ENCODE assay signal across 26 cellular contexts in genomic region chr9:118326326-118326725, GRCh38.
"Had no signal": no experiment of that assay in that cellular context is flagged by ENCODE, and none has a peak within 500 bp of the region (broad histone marks: within the 10 kb centered on the region; RNA-seq: fewer than 3 reads in every experiment).

No MANE protein-coding gene starts in this region.

- H3K36me3 Mint-ChIP-seq: naive thymus-derived CD8-positive, alpha-beta T cell; natural killer cell treated with Interleukin-12 subunit alpha and Interleukin-12 subunit beta and Interleukin-15 and Interleukin-18, amount 100 ng/mL, for 72 hours; neural progenitor cell; stimulated activated effector memory CD8-positive, alpha-beta T cell treated with anti-CD3 and anti-CD28 coated beads, Interleukin-12 subunit alpha, Interleukin-12 subunit beta, amount 100 ng/mL, for 72 hours; stimulated activated naive B cell treated with anti-CD40 and anti-IgM and Interleukin-4, amounts not matched to agents 10 μg/mL and 1 μg/mL and 100 μg/mL, for 72 hours had no signal

- H3K27me3 Mint-ChIP-seq: natural killer cell treated with Interleukin-12 subunit alpha and Interleukin-12 subunit beta and Interleukin-15 and Interleukin-18, amount 100 ng/mL, for 72 hours; stimulated activated naive B cell treated with anti-CD40 and anti-IgM and Interleukin-4, amounts not matched to agents 10 μg/mL and 1 μg/mL and 100 μg/mL, for 72 hours; stimulated activated naive CD8-positive, alpha-beta T cell treated with anti-CD3 and anti-CD28 coated beads, Interleukin-15, Interleukin-2, amounts not matched to agents 100 ng/mL and 50 ng/mL, for 24 hours had no signal

- H3K27ac ChIP-seq: neural progenitor cell, ovary, prostate gland, right lobe of liver, sigmoid colon, stomach, thoracic aorta, thyroid gland, tibial nerve, upper lobe of left lung, vagina had no signal

- H3K4me1 ChIP-seq: prostate gland, right lobe of liver, sigmoid colon, stomach, thyroid gland, tibial nerve, upper lobe of left lung, vagina had no signal

- H3K9me3 Mint-ChIP-seq: neural progenitor cell; stimulated activated effector memory CD8-positive, alpha-beta T cell treated with anti-CD3 and anti-CD28 coated beads, Interleukin-12 subunit alpha, Interleukin-12 subunit beta, amount 100 ng/mL, for 72 hours had no signal

- H3K9me3 ChIP-seq: ovary, prostate gland, right lobe of liver, sigmoid colon, stomach, thoracic aorta, thyroid gland, tibial nerve, upper lobe of left lung, vagina had no signal

- DNase-seq: naive thymus-derived CD8-positive, alpha-beta T cell; occipital lobe; ovary; right cardiac atrium; right lobe of liver; sigmoid colon; small intestine; stimulated activated CD4-positive, alpha-beta T cell treated with anti-CD3 and anti-CD28 coated beads, Interleukin-15, amount 100 ng/mL, for 24 hours; stimulated activated CD4-positive, alpha-beta T cell treated with anti-CD3 and anti-CD28 coated beads, Interleukin-2, amount 100 ng/mL, for 24 hours; stimulated activated CD4-positive, alpha-beta T cell treated with anti-CD3 and anti-CD28 coated beads, Interleukin-2, amount 100 ng/mL, for 48 hours; stimulated activated CD4-positive, alpha-beta T cell treated with anti-CD3 and anti-CD28 coated beads, Interleukin-4, amount 100 ng/mL, for 24 hours; stimulated activated naive B cell treated with anti-CD40 and anti-IgM and Interleukin-4, amounts not matched to agents 10 μg/mL and 1 μg/mL and 100 μg/mL, for 72 hours; stimulated activated naive CD4-positive, alpha-beta T cell treated with Interleukin-2 at 50 U/mL for 16 hours; stomach; thyroid gland; trophoblast cell; upper lobe of left lung had no signal

- H3K4me2 ChIP-seq: neural progenitor cell had no signal

- H3K4me3 Mint-ChIP-seq: naive thymus-derived CD8-positive, alpha-beta T cell; natural killer cell treated with Interleukin-12 subunit alpha and Interleukin-12 subunit beta and Interleukin-15 and Interleukin-18, amount 100 ng/mL, for 72 hours; neural progenitor cell; stimulated activated effector memory CD8-positive, alpha-beta T cell treated with anti-CD3 and anti-CD28 coated beads, Interleukin-12 subunit alpha, Interleukin-12 subunit beta, amount 100 ng/mL, for 72 hours; stimulated activated naive B cell treated with anti-CD40 and anti-IgM and Interleukin-4, amounts not matched to agents 10 μg/mL and 1 μg/mL and 100 μg/mL, for 72 hours; stimulated activated naive CD8-positive, alpha-beta T cell treated with anti-CD3 and anti-CD28 coated beads, Interleukin-15, Interleukin-2, amounts not matched to agents 100 ng/mL and 50 ng/mL, for 24 hours had no signal

- FAIRE-seq: small intestine, urothelium cell line had no signal

- ATAC-seq: naive thymus-derived CD8-positive, alpha-beta T cell; natural killer cell treated with Interleukin-12 subunit alpha and Interleukin-12 subunit beta and Interleukin-15 and Interleukin-18, amount 100 ng/mL, for 72 hours; right cardiac atrium; right lobe of liver; stimulated activated effector memory CD8-positive, alpha-beta T cell treated with anti-CD3 and anti-CD28 coated beads, Interleukin-12 subunit alpha, Interleukin-12 subunit beta, amount 100 ng/mL, for 72 hours; stimulated activated naive B cell treated with anti-CD40 and anti-IgM and Interleukin-4, amounts not matched to agents 10 μg/mL and 1 μg/mL and 100 μg/mL, for 72 hours had no signal

- H3K27ac Mint-ChIP-seq: naive thymus-derived CD8-positive, alpha-beta T cell; natural killer cell treated with Interleukin-12 subunit alpha and Interleukin-12 subunit beta and Interleukin-15 and Interleukin-18, amount 100 ng/mL, for 72 hours; neural progenitor cell; stimulated activated effector memory CD8-positive, alpha-beta T cell treated with anti-CD3 and anti-CD28 coated beads, Interleukin-12 subunit alpha, Interleukin-12 subunit beta, amount 100 ng/mL, for 72 hours; stimulated activated naive B cell treated with anti-CD40 and anti-IgM and Interleukin-4, amounts not matched to agents 10 μg/mL and 1 μg/mL and 100 μg/mL, for 72 hours; stimulated activated naive CD8-positive, alpha-beta T cell treated with anti-CD3 and anti-CD28 coated beads, Interleukin-15, Interleukin-2, amounts not matched to agents 100 ng/mL and 50 ng/mL, for 24 hours had no signal

- H3K4me3 ChIP-seq: neural progenitor cell, ovary, prostate gland, right lobe of liver, sigmoid colon, stomach, thoracic aorta, thyroid gland, tibial nerve, upper lobe of left lung, vagina had no signal

- H3K4me1 Mint-ChIP-seq: naive thymus-derived CD8-positive, alpha-beta T cell; stimulated activated effector memory CD8-positive, alpha-beta T cell treated with anti-CD3 and anti-CD28 coated beads, Interleukin-12 subunit alpha, Interleukin-12 subunit beta, amount 100 ng/mL, for 72 hours; stimulated activated naive B cell treated with anti-CD40 and anti-IgM and Interleukin-4, amounts not matched to agents 10 μg/mL and 1 μg/mL and 100 μg/mL, for 72 hours had no signal
